Comparison of ENCODE assay signal across 17 cellular contexts in the genomic region with DNA sequence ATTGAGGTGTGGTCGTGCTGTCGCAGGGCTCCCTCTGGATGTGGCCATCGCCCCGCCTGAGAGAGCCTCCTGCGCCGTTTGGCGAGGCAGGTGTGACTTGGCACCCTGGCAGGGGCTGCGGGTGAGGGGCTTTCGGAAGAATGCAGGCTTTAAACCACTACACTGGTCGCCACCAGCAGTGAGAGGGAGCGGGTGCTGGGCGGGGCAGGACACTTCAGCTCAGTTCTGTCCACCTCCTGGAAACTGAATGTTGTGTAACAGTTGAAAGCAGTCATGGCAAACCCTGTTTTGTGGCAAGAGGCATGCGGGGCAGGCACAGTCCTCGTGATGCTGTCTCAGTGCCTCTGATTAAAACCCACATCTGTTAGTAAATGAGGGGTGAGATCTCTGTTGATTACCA.
"Had no signal": no experiment of that assay in that cellular context is flagged by ENCODE, and none has a peak within 500 bp of the region (broad histone marks: within the 10 kb centered on the region; RNA-seq: fewer than 3 reads in every experiment).

No MANE protein-coding gene starts in this region.

- H3K9me3 Mint-ChIP-seq: activated naive CD8-positive, alpha-beta T cell treated with anti-CD3 and anti-CD28 coated beads, Interleukin-2, amount 10 ng/mL, durations not matched to agents 7 days and 5 days; effector memory CD8-positive, alpha-beta T cell; neural progenitor cell; stimulated activated effector memory CD8-positive, alpha-beta T cell treated with anti-CD3 and anti-CD28 coated beads, Interleukin-12 subunit alpha, Interleukin-12 subunit beta, amount 100 ng/mL, for 72 hours; WTC11 had no signal

- H3K27ac ChIP-seq: body of pancreas, epithelial cell of prostate, neural progenitor cell, thoracic aorta had no signal

- H3K4me3 ChIP-seq: body of pancreas, neural progenitor cell, thoracic aorta had no signal

- ATAC-seq: activated CD4-positive, alpha-beta T cell treated with anti-CD3 and anti-CD28 coated beads for 36 hours; activated CD8-positive, alpha-beta memory T cell treated with anti-CD3 and anti-CD28 coated beads, Interleukin-2, amount 10 ng/mL, durations not matched to agents 7 days and 5 days; body of pancreas; effector memory CD8-positive, alpha-beta T cell; stimulated activated effector memory CD8-positive, alpha-beta T cell treated with anti-CD3 and anti-CD28 coated beads, Interleukin-12 subunit alpha, Interleukin-12 subunit beta, amount 100 ng/mL, for 72 hours; WTC11 had no signal

- H3K9me3 ChIP-seq: body of pancreas, thoracic aorta had no signal

- H3K27me3 ChIP-seq: body of pancreas, neural progenitor cell had no signal

- H3K36me3 Mint-ChIP-seq: activated CD8-positive, alpha-beta memory T cell treated with anti-CD3 and anti-CD28 coated beads, Interleukin-2, amount 10 ng/mL, durations not matched to agents 7 days and 5 days had no signal

- H3K4me1 ChIP-seq: neural progenitor cell had no signal

- H3K4me1 Mint-ChIP-seq: activated CD4-positive, alpha-beta T cell treated with anti-CD3 and anti-CD28 coated beads for 36 hours; activated CD8-positive, alpha-beta memory T cell treated with anti-CD3 and anti-CD28 coated beads, Interleukin-2, amount 10 ng/mL, durations not matched to agents 7 days and 5 days; stimulated activated effector memory CD8-positive, alpha-beta T cell treated with anti-CD3 and anti-CD28 coated beads, Interleukin-12 subunit alpha, Interleukin-12 subunit beta, amount 100 ng/mL, for 72 hours; WTC11 had no signal

- H3K27ac Mint-ChIP-seq: activated CD4-positive, alpha-beta T cell treated with anti-CD3 and anti-CD28 coated beads for 36 hours; activated CD8-positive, alpha-beta memory T cell treated with anti-CD3 and anti-CD28 coated beads, Interleukin-2, amount 10 ng/mL, durations not matched to agents 7 days and 5 days; activated naive CD8-positive, alpha-beta T cell treated with anti-CD3 and anti-CD28 coated beads, Interleukin-2, amount 10 ng/mL, durations not matched to agents 7 days and 5 days; effector memory CD8-positive, alpha-beta T cell; neural progenitor cell had no signal

- H3K4me3 Mint-ChIP-seq: activated CD4-positive, alpha-beta T cell treated with anti-CD3 and anti-CD28 coated beads for 36 hours; activated CD8-positive, alpha-beta memory T cell treated with anti-CD3 and anti-CD28 coated beads, Interleukin-2, amount 10 ng/mL, durations not matched to agents 7 days and 5 days; activated naive CD8-positive, alpha-beta T cell treated with anti-CD3 and anti-CD28 coated beads, Interleukin-2, amount 10 ng/mL, durations not matched to agents 7 days and 5 days; effector memory CD8-positive, alpha-beta T cell; neural progenitor cell; stimulated activated effector memory CD8-positive, alpha-beta T cell treated with anti-CD3 and anti-CD28 coated beads, Interleukin-12 subunit alpha, Interleukin-12 subunit beta, amount 100 ng/mL, for 72 hours; WTC11 had no signal

- H3K36me3 ChIP-seq: neural progenitor cell had no signal

- H3K27me3 Mint-ChIP-seq: activated CD4-positive, alpha-beta T cell treated with anti-CD3 and anti-CD28 coated beads for 36 hours; activated CD8-positive, alpha-beta memory T cell treated with anti-CD3 and anti-CD28 coated beads, Interleukin-2, amount 10 ng/mL, durations not matched to agents 7 days and 5 days; activated naive CD8-positive, alpha-beta T cell treated with anti-CD3 and anti-CD28 coated beads, Interleukin-2, amount 10 ng/mL, durations not matched to agents 7 days and 5 days; effector memory CD8-positive, alpha-beta T cell had no signal

- DNase-seq: activated CD4-positive, alpha-beta T cell treated with anti-CD3 and anti-CD28 coated beads for 36 hours; activated CD4-positive, alpha-beta T cell treated with anti-CD3 and anti-CD28 coated beads, Interleukin-2, amount 50 U/mL, for 48 hours; activated CD8-positive, alpha-beta memory T cell treated with anti-CD3 and anti-CD28 coated beads, Interleukin-2, amount 10 ng/mL, durations not matched to agents 7 days and 5 days; activated naive CD8-positive, alpha-beta T cell treated with anti-CD3 and anti-CD28 coated beads, Interleukin-2, amount 10 ng/mL, durations not matched to agents 7 days and 5 days; effector memory CD8-positive, alpha-beta T cell; foreskin melanocyte; glutamatergic neuron; hippocampal formation; left cardiac atrium; mammary epithelial cell; stimulated activated CD4-positive, alpha-beta T cell treated with anti-CD3 and anti-CD28 coated beads, Interleukin-4, amount 100 ng/mL, for 24 hours had no signal
